18 cellular contexts compared by ENCODE assay signal in the genomic region with DNA sequence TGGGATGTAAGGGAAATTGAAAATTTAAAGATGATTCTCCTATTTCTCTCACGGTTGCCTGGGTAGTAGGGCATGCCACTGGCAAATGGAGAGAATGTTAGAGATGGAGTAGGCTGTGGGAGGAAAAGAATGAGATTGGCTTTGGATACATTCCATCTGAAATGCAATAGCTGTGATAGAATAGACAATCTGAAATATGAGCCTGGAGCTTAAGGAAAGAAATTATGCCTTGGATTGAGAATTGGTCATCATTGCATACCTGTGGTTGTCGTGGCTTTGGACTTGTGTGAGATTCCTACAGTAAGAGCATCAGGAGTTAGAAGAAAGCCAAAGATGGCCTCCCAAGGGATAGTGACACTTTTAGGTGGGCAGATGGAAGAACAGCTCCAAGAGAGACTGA.
"Had no signal": no experiment of that assay in that cellular context is flagged by ENCODE, and none has a peak within 500 bp of the region (broad histone marks: within the 10 kb centered on the region; RNA-seq: fewer than 3 reads in every experiment).

No MANE protein-coding gene starts in this region.

- H3K4me3 ChIP-seq: ascending aorta, colonic mucosa, gastroesophageal sphincter, heart right ventricle had no signal

- H3K4me1 Mint-ChIP-seq: activated CD4-positive, alpha-beta T cell treated with anti-CD3 and anti-CD28 coated beads, Interleukin-2, amount 10 ng/mL, durations not matched to agents 7 days and 5 days; immature natural killer cell; natural killer cell; stimulated activated naive B cell treated with anti-CD40 and anti-IgM and Interleukin-4, amounts not matched to agents 10 μg/mL and 1 μg/mL and 100 μg/mL, for 72 hours had no signal

- H3K9me3 Mint-ChIP-seq: activated CD4-positive, alpha-beta T cell treated with anti-CD3 and anti-CD28 coated beads, Interleukin-2, amount 10 ng/mL, durations not matched to agents 7 days and 5 days; activated naive CD4-positive, alpha-beta T cell treated with anti-CD3 and anti-CD28 coated beads for 36 hours; activated T-cell treated with anti-CD3 and anti-CD28 coated beads, Interleukin-2, amount 50 U/mL, for 4 hours; stimulated activated naive B cell treated with anti-CD40 and anti-IgM and Interleukin-4, amounts not matched to agents 10 μg/mL and 1 μg/mL and 100 μg/mL, for 72 hours had no signal

- H3K27me3 ChIP-seq: ascending aorta, colonic mucosa, gastroesophageal sphincter, heart right ventricle had no signal

- H3K4me1 ChIP-seq: ascending aorta, colonic mucosa, gastroesophageal sphincter, heart right ventricle, parathyroid adenoma had no signal

- H2AFZ ChIP-seq: parathyroid adenoma had no signal

- H3K4me3 Mint-ChIP-seq: activated CD4-positive, alpha-beta T cell treated with anti-CD3 and anti-CD28 coated beads, Interleukin-2, amount 10 ng/mL, durations not matched to agents 7 days and 5 days; activated naive CD4-positive, alpha-beta T cell treated with anti-CD3 and anti-CD28 coated beads for 36 hours; activated T-cell treated with anti-CD3 and anti-CD28 coated beads, Interleukin-2, amount 50 U/mL, for 4 hours; immature natural killer cell; natural killer cell; stimulated activated naive B cell treated with anti-CD40 and anti-IgM and Interleukin-4, amounts not matched to agents 10 μg/mL and 1 μg/mL and 100 μg/mL, for 72 hours had no signal

- H3K27me3 Mint-ChIP-seq: activated CD4-positive, alpha-beta T cell treated with anti-CD3 and anti-CD28 coated beads, Interleukin-2, amount 10 ng/mL, durations not matched to agents 7 days and 5 days; stimulated activated naive B cell treated with anti-CD40 and anti-IgM and Interleukin-4, amounts not matched to agents 10 μg/mL and 1 μg/mL and 100 μg/mL, for 72 hours had no signal

- H3K27ac ChIP-seq: ascending aorta, colonic mucosa, gastroesophageal sphincter, heart right ventricle, parathyroid adenoma had no signal

- H3K9me3 ChIP-seq: ascending aorta, colonic mucosa, gastroesophageal sphincter had no signal

- ATAC-seq: activated T-cell treated with anti-CD3 and anti-CD28 coated beads, Interleukin-2, amount 50 U/mL, for 4 hours; gastroesophageal sphincter; heart right ventricle; left cardiac atrium; natural killer cell; sciatic nerve; stimulated activated naive B cell treated with anti-CD40 and anti-IgM and Interleukin-4, amounts not matched to agents 10 μg/mL and 1 μg/mL and 100 μg/mL, for 72 hours had no signal

- H3K9ac ChIP-seq: parathyroid adenoma had no signal

- H3K36me3 ChIP-seq: ascending aorta, colonic mucosa, gastroesophageal sphincter, heart right ventricle had no signal

- H3K27ac Mint-ChIP-seq: activated CD4-positive, alpha-beta T cell treated with anti-CD3 and anti-CD28 coated beads, Interleukin-2, amount 10 ng/mL, durations not matched to agents 7 days and 5 days; activated naive CD4-positive, alpha-beta T cell treated with anti-CD3 and anti-CD28 coated beads for 36 hours; immature natural killer cell; natural killer cell; stimulated activated naive B cell treated with anti-CD40 and anti-IgM and Interleukin-4, amounts not matched to agents 10 μg/mL and 1 μg/mL and 100 μg/mL, for 72 hours had no signal

- H3K36me3 Mint-ChIP-seq: immature natural killer cell; natural killer cell; stimulated activated naive B cell treated with anti-CD40 and anti-IgM and Interleukin-4, amounts not matched to agents 10 μg/mL and 1 μg/mL and 100 μg/mL, for 72 hours had no signal

- DNase-seq: activated CD4-positive, alpha-beta T cell treated with anti-CD3 and anti-CD28 coated beads, Interleukin-2, amount 10 ng/mL, durations not matched to agents 7 days and 5 days; activated CD4-positive, CD25-positive, alpha-beta regulatory T cell; activated CD8-positive, alpha-beta memory T cell treated with anti-CD3 and anti-CD28 coated beads, Interleukin-2, amount 50 U/mL, for 4 hours; activated naive CD4-positive, alpha-beta T cell treated with anti-CD3 and anti-CD28 coated beads for 36 hours; activated T-cell treated with anti-CD3 and anti-CD28 coated beads, Interleukin-2, amount 50 U/mL, for 4 hours; central memory CD4-positive, alpha-beta T cell; colonic mucosa; heart right ventricle; immature natural killer cell; left cardiac atrium; mesendoderm; natural killer cell; stimulated activated naive B cell treated with anti-CD40 and anti-IgM and Interleukin-4, amounts not matched to agents 10 μg/mL and 1 μg/mL and 100 μg/mL, for 72 hours; T1000 had no signal

- H3K79me2 ChIP-seq: parathyroid adenoma had no signal
